Comparison of ENCODE assay signal across 17 cellular contexts in genomic region chr19:41912899-41913475, GRCh38. TPM values are rescaled to one million over a fixed set of nuclear protein-coding genes. Genes with fewer than 3 reads are reported as not detected.
DNase-seq lines count a peak whose midpoint lies in the region; ATAC-seq, FAIRE-seq and TF ChIP-seq lines count a peak whose summit lies in the region.
"Had no signal": no experiment of that assay in that cellular context is flagged by ENCODE, and none has a peak within 500 bp of the region (broad histone marks: within the 10 kb centered on the region; RNA-seq: fewer than 3 reads in every experiment).

No MANE protein-coding gene starts in this region.

- CTCF ChIA-PET in SK-N-SH (lab: Yijun Ruan, JAX) = interaction anchor here (1.0 to 1.4 kb wide), 2 partner anchors 45 to 122 kb away, joined by 3 to 4 read pairs; no protein-coding TSS in a partner anchor

- no peak overlapping the region for H3K9ac ChIP-seq in SK-N-SH

- H3K9me3 Mint-ChIP-seq in activated CD4-positive, alpha-beta T cell treated with anti-CD3 and anti-CD28 coated beads, Interleukin-2, amount 10 ng/mL, durations not matched to agents 24 days and 14 days = no peaks in the 10 kb centered on the region

- peaks cover 21% of the 10 kb centered on the region for H3K36me3 Mint-ChIP-seq in activated CD4-positive, alpha-beta T cell treated with anti-CD3 and anti-CD28 coated beads, Interleukin-2, amount 10 ng/mL, durations not matched to agents 24 days and 14 days (ENCODE audit: low read depth)

- H2AFZ ChIP-seq in SK-N-SH (ENCODE audit: low read depth) = no peak overlapping the region

- H3K79me2 ChIP-seq in SK-N-SH (ENCODE audit: insufficient read depth) = no peaks in the 10 kb centered on the region

- POLR2A ChIA-PET in SK-N-SH (lab: Yijun Ruan, JAX) = no interaction called here

- H3K27me3 ChIP-seq in SK-N-SH (ENCODE audit: insufficient read depth) (peaks cover 41% of the 10 kb centered on the region), iPS DF 6.9 (ENCODE audit: control insufficient read depth, insufficient read depth, low read length) (peaks cover 72% of the 10 kb centered on the region), pancreas (peaks cover 0 to 7% (median 0%) of the 10 kb centered on the region in 4 donors), esophagus squamous epithelium (peaks cover 11 to 84% (median 32%) of the 10 kb centered on the region in 4 donors)

- 9% methylated on average over 43 of the region's 47 CpGs for WGBS in SK-N-SH (ENCODE audit: low lambda C conversion rate)
- WGBS in iPS DF 6.9 (ENCODE audit: insufficient coverage, insufficient read length) = no CpG with 5 or more reads among the region's 47 CpGs
- WGBS in pancreas, 2 donors = 2 to 3% methylated on average over 24 to 47 of the region's 47 CpGs
- 1 to 3% methylated on average over 24 to 37 of the region's 47 CpGs for WGBS in esophagus squamous epithelium, 2 donors

- no peak overlapping the region for H3K27ac ChIP-seq in SK-N-SH (ENCODE audit: low read depth in 2 of 2, low read length in 1 of 2)
- H3K27ac ChIP-seq in iPS DF 6.9 (ENCODE audit: low read length) = no peak overlapping the region
- H3K27ac ChIP-seq in pancreas = no peak overlapping the region
- no peak overlapping the region for H3K27ac ChIP-seq in esophagus squamous epithelium
- H3K27ac ChIP-seq: ascending aorta, left ventricle myocardium inferior had no signal

- H3K27me3 Mint-ChIP-seq in activated CD4-positive, alpha-beta T cell treated with anti-CD3 and anti-CD28 coated beads, Interleukin-2, amount 10 ng/mL, durations not matched to agents 24 days and 14 days = peaks cover 31% of the 10 kb centered on the region

- H4K20me1 ChIP-seq in SK-N-SH (ENCODE audit: insufficient read depth) = no peaks in the 10 kb centered on the region

- no peaks in the 10 kb centered on the region for H3K9me2 ChIP-seq in SK-N-SH

- H3K36me3 ChIP-seq in SK-N-SH (replicated peaks in 1 of 2; ENCODE audit: control insufficient read depth in 1 of 2, insufficient read depth in 2 of 2, low read length in 1 of 2) = no peaks in the 10 kb centered on the region
- H3K36me3 ChIP-seq in iPS DF 6.9 (ENCODE audit: control insufficient read depth, insufficient read depth, low read length) = no peaks in the 10 kb centered on the region
- H3K36me3 ChIP-seq in pancreas = no peaks in the 10 kb centered on the region
- H3K36me3 ChIP-seq in esophagus squamous epithelium = peaks cover 0 to 4% (median 0%) of the 10 kb centered on the region in 3 donors
- H3K36me3 ChIP-seq: ascending aorta, left ventricle myocardium inferior had no signal

- H3K9me3 ChIP-seq in SK-N-SH (no peaks in the 10 kb centered on the region), iPS DF 6.9 (ENCODE audit: control insufficient read depth, insufficient read depth, low read length) (no peaks in the 10 kb centered on the region), pancreas (no peaks in the 10 kb centered on the region), esophagus squamous epithelium (no peaks in the 10 kb centered on the region)
- H3K9me3 ChIP-seq: ascending aorta, left ventricle myocardium inferior had no signal

- H3K4me1 Mint-ChIP-seq in activated CD4-positive, alpha-beta T cell treated with anti-CD3 and anti-CD28 coated beads, Interleukin-2, amount 10 ng/mL, durations not matched to agents 24 days and 14 days = peaks cover 22% of the 10 kb centered on the region

- TF ChIP-seq EP300 in SK-N-SH (IDR thresholded peaks at IDR 0.05; ENCODE audit: borderline replicate concordance in 1 of 2, low read depth in 1 of 2, low read length in 1 of 2) = no peak

- H3K4me1 ChIP-seq in SK-N-SH (ENCODE audit: control insufficient read depth in 1 of 2, insufficient read depth in 2 of 2, low read depth in 1 of 2, low read length in 1 of 2) (no peaks in the 10 kb centered on the region; a peak in 1 of 4 replicates), iPS DF 6.9 (ENCODE audit: control insufficient read depth, insufficient read depth, low read length) (peaks cover 3% of the 10 kb centered on the region; the same call in 1 of the 2 replicates), pancreas (no peaks in the 10 kb centered on the region), esophagus squamous epithelium (peaks cover 0 to 25% (median 5%) of the 10 kb centered on the region in 3 donors)
- H3K4me1 ChIP-seq: ascending aorta had no signal

- H3F3A ChIP-seq in SK-N-SH (replicated peaks; ENCODE audit: insufficient read depth) = peaks cover 3% of the 10 kb centered on the region

- intact Hi-C loops in activated CD4-positive, alpha-beta T cell treated with anti-CD3 and anti-CD28 coated beads, Interleukin-2, amount 10 ng/mL, durations not matched to agents 24 days and 14 days (cut with micrococcal nuclease) = no loop called here
- intact Hi-C loops in pancreas (cut with DNase I) = no loop called here
- intact Hi-C loops in esophagus squamous epithelium (cut with DNase I) = no loop called here

- no peak overlapping the region for H3K4me2 ChIP-seq in SK-N-SH

- H3K4me3 Mint-ChIP-seq in activated CD4-positive, alpha-beta T cell treated with anti-CD3 and anti-CD28 coated beads, Interleukin-2, amount 10 ng/mL, durations not matched to agents 24 days and 14 days = no peak overlapping the region

- no peak for FAIRE-seq in pancreas (lab: Jason Lieb, UNC)
- FAIRE-seq: GM12892 had no signal

- TF ChIP-seq RAD21 in SK-N-SH (IDR thresholded peaks at IDR 0.05; ENCODE audit: low read length) = no peak

- TF ChIP-seq CTCF in SK-N-SH (IDR thresholded peaks at IDR 0.05) = no peak
- no peak for TF ChIP-seq CTCF in pancreas (IDR thresholded peaks at IDR 0.05)
- TF ChIP-seq CTCF in esophagus squamous epithelium (IDR thresholded peaks at IDR 0.05) = no peak

- no peak for TF ChIP-seq POLR2A in esophagus squamous epithelium (IDR thresholded peaks at IDR 0.05)

- peak overlapping the region in 1 of 2 experiments; percentile 5; a peak in 1 of 4 replicates for H3K4me3 ChIP-seq in SK-N-SH (ENCODE audit: low read depth in 2 of 2, low read length in 1 of 2)
- peak overlapping the region; percentile 6; the same call in 1 of the 2 replicates for H3K4me3 ChIP-seq in iPS DF 6.9 (ENCODE audit: low read length)
- no peak overlapping the region for H3K4me3 ChIP-seq in pancreas
- no peak overlapping the region for H3K4me3 ChIP-seq in esophagus squamous epithelium
- H3K4me3 ChIP-seq: ascending aorta, left ventricle myocardium inferior had no signal

- peak; percentile 69 for DNase-seq in activated CD4-positive, alpha-beta T cell treated with anti-CD3 and anti-CD28 coated beads, Interleukin-2, amount 10 ng/mL, durations not matched to agents 24 days and 14 days
- DNase-seq in activated CD4-positive, alpha-beta T cell treated with anti-CD3 and anti-CD28 coated beads, Interleukin-2, amount 50 U/mL, for 48 hours = no peak
- DNase-seq in SK-N-SH = peak; percentile 75
- DNase-seq in iPS DF 6.9 (ENCODE audit: low read depth, low spot score) = no peak
- peak in 1 of 6 donors; percentile 73 for DNase-seq in pancreas
- DNase-seq in esophagus squamous epithelium (lab: John Stamatoyannopoulos, UW) = no peak
- no peak for DNase-seq in NCI-H1436 (lab: John Stamatoyannopoulos, UW)
- DNase-seq: DMS79 treated with DMSO at 0.1 percent for 48 hours, HCEC 1CT, left ventricle myocardium inferior, NCI-H146, posterior cingulate gyrus had no signal

- no peak overlapping the region for H3K27ac Mint-ChIP-seq in activated CD4-positive, alpha-beta T cell treated with anti-CD3 and anti-CD28 coated beads, Interleukin-2, amount 10 ng/mL, durations not matched to agents 24 days and 14 days

- ATAC-seq in pancreas (peak in 3 of 4 donors; percentile 6 to 17 (median 17)), GM21447 (IDR thresholded peaks at IDR 0.05; ENCODE audit: unreplicated experiment) (no peak)

RNA-seq across cellular contexts. Expression of gene ERFL, which starts 15.3 kb away (rescaled TPM):
- 3.1 and 4.2 TPM in 2 replicates for total RNA-seq in activated CD4-positive, alpha-beta T cell treated with anti-CD3 and anti-CD28 coated beads, Interleukin-2, amount 10 ng/mL, durations not matched to agents 24 days and 14 days
- polyA plus RNA-seq in SK-N-SH (2012; rRNA removed) = 0.03 and 0.07 TPM in 2 replicates
- polyA plus RNA-seq in SK-N-SH (2012; cell fraction: cytosol; rRNA removed) = 0.08 TPM in 1 of 2 replicates, not detected in the other
- 0.40 and 0.41 TPM in 2 replicates for polyA plus RNA-seq in SK-N-SH (2012; cell fraction: nucleus; rRNA removed)
- under 1 TPM in 5 of 6 donors, not detected in 1; 0.06 to 0.37 (median 0.14) TPM for total RNA-seq in pancreas
- polyA plus RNA-seq in pancreas = under 1 TPM; 0.33 to 0.34 TPM
- not detected for total RNA-seq in esophagus squamous epithelium
- total RNA-seq: ascending aorta, dermis microvascular lymphatic vessel endothelial cell, fibroblast of villous mesenchyme, left ventricle myocardium inferior had no signal

RNA-seq across cellular contexts. Expression of gene ARHGEF1, which starts 30.0 kb away (rescaled TPM):
- 365 and 378 TPM in 2 replicates for total RNA-seq in activated CD4-positive, alpha-beta T cell treated with anti-CD3 and anti-CD28 coated beads, Interleukin-2, amount 10 ng/mL, durations not matched to agents 24 days and 14 days
- polyA plus RNA-seq in SK-N-SH (2012; rRNA removed) (67.3 and 102 TPM in 2 replicates), pancreas (100 to 1,000 TPM; 139 to 179 TPM)
- polyA plus RNA-seq in SK-N-SH (2012; cell fraction: cytosol; rRNA removed) = 35.5 and 50.9 TPM in 2 replicates
- polyA plus RNA-seq in SK-N-SH (2012; cell fraction: nucleus; rRNA removed) = 244 and 278 TPM in 2 replicates
- total RNA-seq in pancreas (10 to 100 TPM; 26.3 to 65.6 (median 37.0) TPM), esophagus squamous epithelium (10 to 100 TPM; 31.0 to 59.5 (median 56.2) TPM)

RNA-seq across cellular contexts. Expression of gene CD79A, which starts 35.9 kb away (rescaled TPM):
- 2.6 and 2.7 TPM in 2 replicates for total RNA-seq in activated CD4-positive, alpha-beta T cell treated with anti-CD3 and anti-CD28 coated beads, Interleukin-2, amount 10 ng/mL, durations not matched to agents 24 days and 14 days
- polyA plus RNA-seq in SK-N-SH (2012; rRNA removed) = 0.20 and 0.31 TPM in 2 replicates
- polyA plus RNA-seq in SK-N-SH (2012; cell fraction: cytosol; rRNA removed) = 0.08 and 0.12 TPM in 2 replicates
- 0.23 and 0.28 TPM in 2 replicates for polyA plus RNA-seq in SK-N-SH (2012; cell fraction: nucleus; rRNA removed)
- under 1 TPM in 5 of 6 donors, not detected in 1; 0.16 to 1.00 (median 0.31) TPM for total RNA-seq in pancreas
- polyA plus RNA-seq in pancreas = under 1 TPM; 0.11 to 0.23 TPM
- total RNA-seq in esophagus squamous epithelium = 1 to 10 TPM in 2 of 4 donors, not detected in 2; 1.7 to 3.1 TPM
- total RNA-seq: ascending aorta, fibroblast of villous mesenchyme, left ventricle myocardium inferior had no signal

RNA-seq across cellular contexts. Expression of gene RABAC1, which starts 46.1 kb away (rescaled TPM):
- total RNA-seq in activated CD4-positive, alpha-beta T cell treated with anti-CD3 and anti-CD28 coated beads, Interleukin-2, amount 10 ng/mL, durations not matched to agents 24 days and 14 days = 37.2 and 41.5 TPM in 2 replicates
- polyA plus RNA-seq in SK-N-SH (2012; rRNA removed) (252 and 287 TPM in 2 replicates), pancreas (100 to 1,000 TPM; 117 to 134 TPM)
- 141 and 200 TPM in 2 replicates for polyA plus RNA-seq in SK-N-SH (2012; cell fraction: cytosol; rRNA removed)
- polyA plus RNA-seq in SK-N-SH (2012; cell fraction: nucleus; rRNA removed) = 193 and 241 TPM in 2 replicates
- total RNA-seq in pancreas (10 to 100 TPM; 49.8 to 79.4 (median 66.8) TPM), esophagus squamous epithelium (100 to 1,000 TPM in 3 of 4 donors, 10 to 100 TPM in 1; 47.4 to 113 (median 103) TPM)

RNA-seq across cellular contexts. Expression of gene RPS19, which starts 52.9 kb away (rescaled TPM):
- total RNA-seq in activated CD4-positive, alpha-beta T cell treated with anti-CD3 and anti-CD28 coated beads, Interleukin-2, amount 10 ng/mL, durations not matched to agents 24 days and 14 days = 2,909 and 2,931 TPM in 2 replicates
- polyA plus RNA-seq in SK-N-SH (2012; rRNA removed) (2,819 and 3,310 TPM in 2 replicates), pancreas (1,000 to 10,000 TPM; 1,099 to 2,267 TPM)
- 1,050 and 3,295 TPM in 2 replicates for polyA plus RNA-seq in SK-N-SH (2012; cell fraction: cytosol; rRNA removed)
- 465 and 1,192 TPM in 2 replicates for polyA plus RNA-seq in SK-N-SH (2012; cell fraction: nucleus; rRNA removed)
- total RNA-seq in pancreas (1,000 to 10,000 TPM in 5 of 6 donors, 100 to 1,000 TPM in 1; 939 to 1,697 (median 1,289) TPM), esophagus squamous epithelium (1,000 to 10,000 TPM in 3 of 4 donors, 100 to 1,000 TPM in 1; 922 to 1,801 (median 1,460) TPM)

Comparison
In these comparisons a context has a peak if more than half of its experiments do, and no peak if none do; other contexts are left out.
1. DNase-seq: peak in activated CD4-positive, alpha-beta T cell treated with anti-CD3 and anti-CD28 coated beads, Interleukin-2, amount 10 ng/mL, durations not matched to agents 24 days and 14 days (single experiment) and SK-N-SH (single experiment); none in activated CD4-positive, alpha-beta T cell treated with anti-CD3 and anti-CD28 coated beads, Interleukin-2, amount 50 U/mL, for 48 hours (0 of 2), iPS DF 6.9 (single experiment), esophagus squamous epithelium (single experiment) and NCI-H1436 (single experiment).